1 cellular context compared by ENCODE assay signal in genomic region chr17:72984145-72984924, GRCh38.
TF ChIP-seq lines count a peak whose summit lies in the region.

No MANE protein-coding gene starts in this region.

TF ChIP-seq in IMR-90, 13 proteins besides CTCF, POLR2A, EP300 and RAD21:
- TF ChIP-seq, protein P1, sequence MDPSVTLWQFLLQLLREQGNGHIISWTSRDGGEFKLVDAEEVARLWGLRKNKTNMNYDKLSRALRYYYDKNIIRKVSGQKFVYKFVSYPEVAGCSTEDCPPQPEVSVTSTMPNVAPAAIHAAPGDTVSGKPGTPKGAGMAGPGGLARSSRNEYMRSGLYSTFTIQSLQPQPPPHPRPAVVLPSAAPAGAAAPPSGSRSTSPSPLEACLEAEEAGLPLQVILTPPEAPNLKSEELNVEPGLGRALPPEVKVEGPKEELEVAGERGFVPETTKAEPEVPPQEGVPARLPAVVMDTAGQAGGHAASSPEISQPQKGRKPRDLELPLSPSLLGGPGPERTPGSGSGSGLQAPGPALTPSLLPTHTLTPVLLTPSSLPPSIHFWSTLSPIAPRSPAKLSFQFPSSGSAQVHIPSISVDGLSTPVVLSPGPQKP (IDR thresholded peaks at IDR 0.05; ENCODE audit: borderline replicate concordance, low read depth, low read length) = no peak
- TF ChIP-seq NFE2L2 (IDR thresholded peaks at IDR 0.05; ENCODE audit: low read depth, low read length) (peak; percentile 17; the same call in 1 of the 2 replicates), RFX5 (IDR thresholded peaks at IDR 0.05; ENCODE audit: low read depth, low read length) (no peak), MAFK (IDR thresholded peaks at IDR 0.05; ENCODE audit: low read depth, low read length) (no peak), FOS (IDR thresholded peaks at IDR 0.05; ENCODE audit: low read depth, low read length) (peak; percentile 84), BHLHE40 (IDR thresholded peaks at IDR 0.05; ENCODE audit: low read depth, low read length) (peak; percentile 40; the same call in 1 of the 2 replicates), MXI1 (IDR thresholded peaks at IDR 0.05; ENCODE audit: borderline replicate concordance, low read depth, low read length) (no peak), MAZ (IDR thresholded peaks at IDR 0.05; ENCODE audit: borderline replicate concordance, low read depth, low read length) (no peak), CHD1 (IDR thresholded peaks at IDR 0.05; ENCODE audit: low read depth, low read length) (no peak), RCOR1 (IDR thresholded peaks at IDR 0.05; ENCODE audit: insufficient replicate concordance, low read length) (no peak), CEBPB (IDR thresholded peaks at IDR 0.05; ENCODE audit: low read depth, low read length) (peak; percentile 93), SMC3 (IDR thresholded peaks at IDR 0.05; ENCODE audit: low read depth, low read length) (peak; percentile 11; the same call in 1 of the 2 replicates)
- TF ChIP-seq, protein P2, sequence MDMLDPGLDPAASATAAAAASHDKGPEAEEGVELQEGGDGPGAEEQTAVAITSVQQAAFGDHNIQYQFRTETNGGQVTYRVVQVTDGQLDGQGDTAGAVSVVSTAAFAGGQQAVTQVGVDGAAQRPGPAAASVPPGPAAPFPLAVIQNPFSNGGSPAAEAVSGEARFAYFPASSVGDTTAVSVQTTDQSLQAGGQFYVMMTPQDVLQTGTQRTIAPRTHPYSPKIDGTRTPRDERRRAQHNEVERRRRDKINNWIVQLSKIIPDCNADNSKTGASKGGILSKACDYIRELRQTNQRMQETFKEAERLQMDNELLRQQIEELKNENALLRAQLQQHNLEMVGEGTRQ (IDR thresholded peaks at IDR 0.05; ENCODE audit: low read depth, low read length) = no peak
TF ChIP-seq in IMR-90: peak in this region for 5.
